In the genomic region with DNA sequence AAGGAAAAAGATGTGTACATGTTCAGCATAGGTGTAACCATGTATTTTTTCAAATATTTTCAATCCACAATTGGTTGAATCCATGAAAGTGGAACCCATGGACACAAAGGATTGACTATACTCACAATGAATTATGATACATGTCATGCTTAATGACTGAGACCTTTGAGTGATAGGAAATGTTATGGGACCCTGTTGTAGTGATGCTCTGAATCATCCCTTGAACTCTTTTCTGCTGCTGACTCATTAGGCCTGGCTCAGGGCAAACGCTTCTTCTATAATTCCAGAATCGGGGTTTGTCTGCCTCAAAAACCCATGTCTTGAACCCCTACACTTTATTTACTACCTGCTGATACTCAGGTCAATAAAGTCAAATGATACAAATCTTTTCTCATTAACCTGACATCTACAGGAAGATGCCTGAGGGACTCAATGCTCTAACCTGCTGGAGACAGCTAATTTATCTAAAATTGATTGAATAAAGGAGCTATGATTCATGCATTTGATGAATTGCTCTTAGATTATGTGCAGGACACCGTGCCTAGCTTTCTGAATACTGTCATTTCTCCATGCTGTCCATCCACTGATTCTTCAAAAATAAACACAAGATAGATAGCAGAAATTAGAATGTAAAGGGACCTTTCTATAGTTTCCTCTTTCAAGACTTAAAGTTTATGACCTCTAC, we compare ENCODE assay signal across 22 cellular contexts.
DNase-seq lines count a peak whose midpoint lies in the region; TF ChIP-seq lines count a peak whose summit lies in the region.
"Had no signal": no experiment of that assay in that cellular context is flagged by ENCODE, and none has a peak within 500 bp of the region (broad histone marks: within the 10 kb centered on the region; RNA-seq: fewer than 3 reads in every experiment).

No MANE protein-coding gene starts in this region.

- no peak overlapping the region for H3K4me3 ChIP-seq in astrocyte of the spinal cord (ENCODE audit: low read depth, low read length)
- H3K4me3 ChIP-seq: GM12878, SJCRH30 had no signal

- DNase-seq in ELR (ENCODE audit: low read depth) (peak; percentile 60), M059J (ENCODE audit: low read depth) (peak; percentile 60), astrocyte of the spinal cord (ENCODE audit: low read depth, low spot score) (peak; percentile 17), kidney tubule cell (ENCODE audit: low spot score) (peak; percentile 52), progenitor cell of endocrine pancreas (ENCODE audit: low spot score, unreplicated experiment) (no peak)
- DNase-seq in activated CD4-positive, alpha-beta T cell treated with anti-CD3 and anti-CD28 coated beads for 48 hours = no peak
- no peak for DNase-seq in activated CD4-positive, CD25-positive, alpha-beta regulatory T cell (lab: John Stamatoyannopoulos, UW)
- DNase-seq: CD4-positive, CD25-positive, alpha-beta regulatory T cell; COR-L47; DMS79; H7; Kasumi-1; MM.1S; NCI-H1105; NCI-H146; NCI-H2029; NCI-H226; NCI-H524; NCI-H774; NK-92 treated with Interleukin-12 subunit alpha and Interleukin-12 subunit beta, amount 100 ng/mL, for 24 hours; SJCRH30 had no signal

- H3K4me3 Mint-ChIP-seq in progenitor cell of endocrine pancreas (ENCODE audit: low read depth) = no peak overlapping the region
- H3K4me3 Mint-ChIP-seq: CD4-positive, CD25-positive, alpha-beta regulatory T cell had no signal

- no peak for TF ChIP-seq CTCF in astrocyte of the spinal cord (IDR thresholded peaks at IDR 0.05; ENCODE audit: low read depth, low read length)
- no peak for TF ChIP-seq CTCF in progenitor cell of endocrine pancreas (IDR thresholded peaks at IDR 0.05; ENCODE audit: unreplicated experiment)

- H3K36me3 Mint-ChIP-seq in progenitor cell of endocrine pancreas (ENCODE audit: insufficient read depth) = no peaks in the 10 kb centered on the region
- H3K36me3 Mint-ChIP-seq: CD4-positive, CD25-positive, alpha-beta regulatory T cell had no signal

- in situ Hi-C loops in astrocyte of the spinal cord (cut with HindIII; ENCODE audit: low sequenced_read_pairs) = no loop called here

- no peak overlapping the region for H3K27ac Mint-ChIP-seq in progenitor cell of endocrine pancreas
- H3K27ac Mint-ChIP-seq: CD4-positive, CD25-positive, alpha-beta regulatory T cell had no signal

- peaks cover 8% of the 10 kb centered on the region for H3K9me3 Mint-ChIP-seq in progenitor cell of endocrine pancreas (ENCODE audit: low read depth)

- H3K27me3 Mint-ChIP-seq in progenitor cell of endocrine pancreas = no peaks in the 10 kb centered on the region
- H3K27me3 Mint-ChIP-seq: CD4-positive, CD25-positive, alpha-beta regulatory T cell had no signal

- H3K4me1 Mint-ChIP-seq in progenitor cell of endocrine pancreas (ENCODE audit: low read depth) = no peaks in the 10 kb centered on the region
- H3K4me1 Mint-ChIP-seq: CD4-positive, CD25-positive, alpha-beta regulatory T cell had no signal

Comparison
In these comparisons a context has a peak if more than half of its experiments do, and no peak if none do; other contexts are left out.
1. DNase-seq: peak in ELR (single experiment), M059J (single experiment), astrocyte of the spinal cord (single experiment) and kidney tubule cell (single experiment); none in progenitor cell of endocrine pancreas (single experiment), activated CD4-positive, alpha-beta T cell treated with anti-CD3 and anti-CD28 coated beads for 48 hours (single experiment) and activated CD4-positive, CD25-positive, alpha-beta regulatory T cell (0 of 4).